ENCODE assay signal across 8 cellular contexts in genomic region chrX:19886888-19887531, GRCh38. TPM values are rescaled to one million over a fixed set of nuclear protein-coding genes. Genes with fewer than 3 reads are reported as not detected.
A peak's percentile ranks its signal among the peaks of the same experiment; 100 is the strongest.
DNase-seq lines count a peak whose midpoint lies in the region; ATAC-seq and TF ChIP-seq lines count a peak whose summit lies in the region.

No MANE protein-coding gene starts in this region.

- in situ Hi-C loops in GM13977 (cut with MboI; ENCODE audit: low pct_unique_long_range_greater_than_20kb, low sequenced_read_pairs, unreplicated experiment): no loop called here

- WGBS in HUES64: under 1% methylated on average over 83 of the region's 83 CpGs
- 0% methylated on average over 7 of the region's 83 CpGs for WGBS in prostate gland

- H3K27ac ChIP-seq in HUES64 (ENCODE audit: low read depth, low read length): peak overlapping the region; percentile 25; the same call in 1 of the 2 replicates
- no peak overlapping the region for H3K27ac ChIP-seq in cardiac muscle cell
- H3K27ac ChIP-seq in prostate gland: peak overlapping the region in 1 of 2 donors; percentile 56

- peaks cover 6% of the 10 kb centered on the region for H3K36me3 Mint-ChIP-seq in activated T-helper 2 cell treated with anti-CD3 and anti-CD28 coated beads, Interferon-gamma antibody, Interleukin-2, Interleukin-4, amounts not matched to agents 10 μg/mL and 5 μg/mL and 100 μg/mL, durations not matched to agents 14 hours and 24 hours and 36 hours (ENCODE audit: low read depth)

- H3K27ac Mint-ChIP-seq in activated T-helper 2 cell treated with anti-CD3 and anti-CD28 coated beads, Interferon-gamma antibody, Interleukin-2, Interleukin-4, amounts not matched to agents 10 μg/mL and 5 μg/mL and 100 μg/mL, durations not matched to agents 14 hours and 24 hours and 36 hours: no peak overlapping the region

- H3K27me3 Mint-ChIP-seq in activated T-helper 2 cell treated with anti-CD3 and anti-CD28 coated beads, Interferon-gamma antibody, Interleukin-2, Interleukin-4, amounts not matched to agents 10 μg/mL and 5 μg/mL and 100 μg/mL, durations not matched to agents 14 hours and 24 hours and 36 hours (ENCODE audit: low read depth): no peaks in the 10 kb centered on the region

- H3K4me1 ChIP-seq in HUES64 (ENCODE audit: insufficient read depth, low read length): 0 out of 2 replicates have a peak, but pooled peaks cover 7% of the 10 kb centered on the region
- H3K4me1 ChIP-seq in cardiac muscle cell (ENCODE audit: low read depth): no peaks in the 10 kb centered on the region
- H3K4me1 ChIP-seq in prostate gland (replicated peaks): no peaks in the 10 kb centered on the region

- peak overlapping the region; percentile 56 for H3K4me3 ChIP-seq in HUES64 (ENCODE audit: low read length)
- H3K4me3 ChIP-seq in cardiac muscle cell: peak overlapping the region; percentile 68
- peak overlapping the region; percentile 49 to 55 for H3K4me3 ChIP-seq in prostate gland

- H3K9me3 ChIP-seq in HUES64 (ENCODE audit: insufficient read depth, low read depth, low read length) (no peaks in the 10 kb centered on the region), cardiac muscle cell (ENCODE audit: low read depth) (no peaks in the 10 kb centered on the region), prostate gland (no peaks in the 10 kb centered on the region)

- no peaks in the 10 kb centered on the region for H3K9me3 Mint-ChIP-seq in activated T-helper 2 cell treated with anti-CD3 and anti-CD28 coated beads, Interferon-gamma antibody, Interleukin-2, Interleukin-4, amounts not matched to agents 10 μg/mL and 5 μg/mL and 100 μg/mL, durations not matched to agents 14 hours and 24 hours and 36 hours

- TF ChIP-seq CTCF in GM13977 (IDR thresholded peaks at IDR 0.05; ENCODE audit: extremely low read depth, insufficient read depth, missing control alignments) (no peak), cardiac muscle cell (IDR thresholded peaks at IDR 0.05; ENCODE audit: low read depth, low read length) (no peak), prostate gland (IDR thresholded peaks at IDR 0.05) (no peak)

- H3K9ac ChIP-seq in HUES64 (ENCODE audit: low read depth, low read length): peak overlapping the region; percentile 38; the same call in 1 of the 2 replicates

- H3K4me1 Mint-ChIP-seq in activated T-helper 2 cell treated with anti-CD3 and anti-CD28 coated beads, Interferon-gamma antibody, Interleukin-2, Interleukin-4, amounts not matched to agents 10 μg/mL and 5 μg/mL and 100 μg/mL, durations not matched to agents 14 hours and 24 hours and 36 hours (ENCODE audit: low read depth): peaks cover 40% of the 10 kb centered on the region

- peak overlapping the region; percentile 79 for H3K4me3 Mint-ChIP-seq in activated T-helper 2 cell treated with anti-CD3 and anti-CD28 coated beads, Interferon-gamma antibody, Interleukin-2, Interleukin-4, amounts not matched to agents 10 μg/mL and 5 μg/mL and 100 μg/mL, durations not matched to agents 14 hours and 24 hours and 36 hours (ENCODE audit: low read depth)

- no peak for ATAC-seq in GM21447 (IDR thresholded peaks at IDR 0.05; ENCODE audit: unreplicated experiment)

- H3K27me3 ChIP-seq in HUES64 (ENCODE audit: insufficient read depth, low read length) (peaks cover 11% of the 10 kb centered on the region), cardiac muscle cell (no peaks in the 10 kb centered on the region), prostate gland (replicated peaks; ENCODE audit: insufficient read depth) (no peaks in the 10 kb centered on the region)

- DNase-seq in GM13977 (ENCODE audit: low spot score) (peak; percentile 52), cardiac muscle cell (ENCODE audit: low read depth in 1 of 2, low spot score in 1 of 2) (peak; percentile 21 to 42), prostate gland (ENCODE audit: low spot score) (no peak), A172 (ENCODE audit: low spot score) (no peak), GOT3 (lab: John Stamatoyannopoulos, UW) (no peak)
- DNase-seq in activated T-helper 2 cell treated with anti-CD3 and anti-CD28 coated beads, Interferon-gamma antibody, Interleukin-2, Interleukin-4, amounts not matched to agents 10 μg/mL and 5 μg/mL and 100 μg/mL, durations not matched to agents 14 hours and 24 hours and 36 hours (ENCODE audit: low spot score): no peak

- TF ChIP-seq POLR2A in prostate gland (IDR thresholded peaks at IDR 0.05): no peak

- H3K36me3 ChIP-seq in HUES64 (ENCODE audit: insufficient read depth, low read length) (no peaks in the 10 kb centered on the region), cardiac muscle cell (no peaks in the 10 kb centered on the region), prostate gland (no peaks in the 10 kb centered on the region)

- intact Hi-C loops in activated T-helper 2 cell treated with anti-CD3 and anti-CD28 coated beads, Interferon-gamma antibody, Interleukin-2, Interleukin-4, amounts not matched to agents 10 μg/mL and 5 μg/mL and 100 μg/mL, durations not matched to agents 14 hours and 24 hours and 36 hours (cut with micrococcal nuclease): loop anchor here (2.0 to 5.0 kb wide), 3 partner anchors 46 to 340 kb away; no protein-coding TSS in a partner anchor
- intact Hi-C loops in prostate gland (cut with DNase I): loop anchor here (2.0 to 5.0 kb wide), 2 partner anchors 145 to 342 kb away; no protein-coding TSS in a partner anchor

RNA-seq across cellular contexts. Expression of gene SH3KBP1, which starts 0.4 kb away (rescaled TPM):
- 12.1 TPM for polyA plus RNA-seq in HUES64 (2013, experiment 1 of 2)
- 15.2 TPM for polyA plus RNA-seq in HUES64 (2013, experiment 2 of 2)
- total RNA-seq in activated T-helper 2 cell treated with anti-CD3 and anti-CD28 coated beads, Interferon-gamma antibody, Interleukin-2, Interleukin-4, amounts not matched to agents 10 μg/mL and 5 μg/mL and 100 μg/mL, durations not matched to agents 14 hours and 24 hours and 36 hours: 61.6 and 67.9 TPM in 2 replicates
- total RNA-seq in cardiac muscle cell (10.0 and 22.9 TPM in 2 replicates), prostate gland (1 to 10 TPM; 4.2 to 8.0 TPM)
- polyA plus RNA-seq in cardiac muscle cell: 9.4 and 11.5 TPM in 2 replicates
- total RNA-seq in A172 (2014; rRNA removed; shearing (Covaris generic)): 48.2 and 60.9 TPM in 2 replicates

Comparison
In these comparisons a context has a peak if more than half of its experiments do, and no peak if none do; other contexts are left out.
1. DNase-seq: peak in GM13977 (single experiment) and cardiac muscle cell (2 of 2); none in activated T-helper 2 cell treated with anti-CD3 and anti-CD28 coated beads, Interferon-gamma antibody, Interleukin-2, Interleukin-4, amounts not matched to agents 10 μg/mL and 5 μg/mL and 100 μg/mL, durations not matched to agents 14 hours and 24 hours and 36 hours (single experiment), prostate gland (single experiment), A172 (single experiment) and GOT3 (single experiment).
2. Peak in every context shown above with its lines, with median percentiles within 50 percentile points of each other: H3K4me3 ChIP-seq.